Comparison of ENCODE assay signal across 8 cellular contexts in the genomic region with DNA sequence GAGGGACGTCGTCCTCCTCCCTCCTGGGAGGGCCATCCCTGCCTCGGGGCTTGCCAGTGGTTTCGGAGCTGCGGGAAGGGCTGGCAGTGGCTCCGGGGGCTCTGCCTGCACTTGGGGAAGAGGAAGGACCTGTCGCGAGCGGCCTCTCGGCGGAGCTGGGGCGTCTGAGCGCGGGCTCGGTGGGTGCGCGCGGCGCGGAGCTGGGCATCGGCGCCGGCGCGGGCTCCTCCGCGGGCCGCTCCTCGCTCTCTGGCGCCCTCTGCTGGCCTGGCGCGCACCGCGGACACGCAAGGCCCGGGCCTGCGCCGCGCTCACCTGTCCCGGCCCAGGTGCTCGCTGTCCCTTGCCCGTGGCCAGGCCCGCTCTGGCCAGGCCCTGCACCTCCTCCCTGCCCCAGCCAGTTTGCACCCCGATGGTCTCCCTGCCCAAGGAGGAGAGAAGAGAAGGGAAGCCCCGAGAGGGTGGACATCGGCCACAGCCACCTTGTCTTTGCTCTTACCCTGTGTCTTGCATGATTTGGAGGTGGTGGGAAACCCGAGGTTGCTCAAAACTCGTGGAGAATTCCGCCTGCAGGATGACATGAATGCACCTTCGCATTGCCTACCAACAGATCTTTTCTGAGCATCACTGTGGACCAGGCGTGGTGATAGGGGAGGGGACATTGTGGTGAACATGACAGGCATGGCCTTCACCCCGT.
DNase-seq lines count a peak whose midpoint lies in the region; ATAC-seq and TF ChIP-seq lines count a peak whose summit lies in the region.
"Not testable (repeated sequence)": the region's sequence is repeated elsewhere in the genome, so short reads cannot be mapped to it uniquely, and the experiment has no call there.

No MANE protein-coding gene starts in this region.

- peak; percentile 43 to 83 (median 61) for TF ChIP-seq CTCF in Peyer's patch (IDR thresholded peaks at IDR 0.05)
- peak; percentile 66 for TF ChIP-seq CTCF in psoas muscle (IDR thresholded peaks at IDR 0.05)
- peak in 3 of 7 experiments; percentile 38 to 87 (median 81) for TF ChIP-seq CTCF in stomach (IDR thresholded peaks at IDR 0.05)

- 10 to 44% (median 13%) methylated on average over 10 to 50 of the region's 52 CpGs for WGBS in psoas muscle, 3 donors
- 12 to 80% (median 20%) methylated on average over 1 to 51 of the region's 52 CpGs for WGBS in stomach, 5 donors

- H3K4me3 Mint-ChIP-seq in dendritic cell treated with granulocyte-macrophage colony-stimulating factor and Interleukin-4, amounts not matched to agents 40 ng/mL and 50 ng/mL, for 4 days: peak overlapping the region; percentile 67

- not testable (repeated sequence) for H3K36me3 Mint-ChIP-seq in dendritic cell treated with granulocyte-macrophage colony-stimulating factor and Interleukin-4, amounts not matched to agents 40 ng/mL and 50 ng/mL, for 4 days (ENCODE audit: low read depth)

- not testable (repeated sequence) for H3K27ac Mint-ChIP-seq in dendritic cell treated with granulocyte-macrophage colony-stimulating factor and Interleukin-4, amounts not matched to agents 40 ng/mL and 50 ng/mL, for 4 days

- DNase-seq in DMS153 treated with DMSO at 0.1 percent for 48 hours (lab: John Stamatoyannopoulos, UW; ENCODE audit: unreplicated experiment): peak; percentile 3
- peak; percentile 1 for DNase-seq in KG1 (lab: John Stamatoyannopoulos, UW)
- peak; percentile 29 to 80 (median 78) for DNase-seq in Peyer's patch
- DNase-seq in activated T-cell treated with anti-CD3 and anti-CD28 coated beads for 1 hour (ENCODE audit: low read depth): peak; percentile 67
- DNase-seq in iPS-NIHi11 (ENCODE audit: low spot score): peak; percentile 87
- DNase-seq in psoas muscle: peak; percentile 49 to 59
- DNase-seq in stomach: peak; percentile 80

- H3K4me3 ChIP-seq in Peyer's patch: peak overlapping the region; percentile 21 to 53 (median 46)
- H3K4me3 ChIP-seq in psoas muscle: peak overlapping the region; percentile 46
- H3K4me3 ChIP-seq in stomach: peak overlapping the region; percentile 42 to 61 (median 46)

- not testable (repeated sequence) for H3K36me3 ChIP-seq in Peyer's patch; psoas muscle (ENCODE audit: insufficient read depth in 1 of 2, low read depth in 1 of 2); stomach

- H3K9me3 Mint-ChIP-seq in dendritic cell treated with granulocyte-macrophage colony-stimulating factor and Interleukin-4, amounts not matched to agents 40 ng/mL and 50 ng/mL, for 4 days: not testable (repeated sequence)

- H3K27me3 ChIP-seq in Peyer's patch: not testable (repeated sequence)
- H3K27me3 ChIP-seq in psoas muscle (ENCODE audit: insufficient read depth in 3 of 3, low read length in 2 of 3) (peaks cover 0 to 17% (median 0%) of the 10 kb centered on the region in 3 donors), stomach (peaks cover 0 to 51% (median 16%) of the 10 kb centered on the region in 3 donors)

- not testable (repeated sequence) for H3K27ac ChIP-seq in Peyer's patch, psoas muscle, stomach

- H3K27me3 Mint-ChIP-seq in dendritic cell treated with granulocyte-macrophage colony-stimulating factor and Interleukin-4, amounts not matched to agents 40 ng/mL and 50 ng/mL, for 4 days: peaks cover 43% of the 10 kb centered on the region

- H3K9me3 ChIP-seq in Peyer's patch, psoas muscle, stomach: not testable (repeated sequence)

- H3K4me1 ChIP-seq in Peyer's patch, psoas muscle: not testable (repeated sequence)
- H3K4me1 ChIP-seq in stomach: peaks cover 4 to 11% (median 7%) of the 10 kb centered on the region in 4 donors

- TF ChIP-seq POLR2A in Peyer's patch (IDR thresholded peaks at IDR 0.05); stomach (IDR thresholded peaks at IDR 0.05): not testable (repeated sequence)

- peak in 1 of 4 donors; percentile 62 for ATAC-seq in psoas muscle

- not testable (repeated sequence) for H3K4me1 Mint-ChIP-seq in dendritic cell treated with granulocyte-macrophage colony-stimulating factor and Interleukin-4, amounts not matched to agents 40 ng/mL and 50 ng/mL, for 4 days (ENCODE audit: low read depth)

- TF ChIP-seq EP300 in stomach (IDR thresholded peaks at IDR 0.05): not testable (repeated sequence)

- intact Hi-C loops in dendritic cell treated with granulocyte-macrophage colony-stimulating factor and Interleukin-4, amounts not matched to agents 40 ng/mL and 50 ng/mL, for 4 days (cut with micrococcal nuclease): loop anchor here (5.0 kb wide), 1 partner anchor 120 kb away; no protein-coding TSS in a partner anchor
- intact Hi-C loops in psoas muscle (cut with DNase I): loop anchor here in 1 of 2 donors (5.0 kb wide), 1 partner anchor 120 kb away; no protein-coding TSS in a partner anchor
- intact Hi-C loops in stomach (cut with DNase I; ENCODE audit: low total_unique reads): loop anchor here (10.0 kb wide), 1 partner anchor 123 kb away; no protein-coding TSS in a partner anchor

Comparison
In these comparisons a context has a peak if more than half of its experiments do, and no peak if none do; other contexts are left out.
1. DNase-seq: peak in every context shown above with its lines; median percentile 87 in iPS-NIHi11; 80 in stomach; 78 in Peyer's patch; 67 in activated T-cell treated with anti-CD3 and anti-CD28 coated beads for 1 hour; 54 in psoas muscle; 3 in DMS153 treated with DMSO at 0.1 percent for 48 hours; 1 in KG1.